ENCODE assay signal across 3 cellular contexts in genomic region chr6:2866183-2866846, GRCh38.
TF ChIP-seq lines count a peak whose summit lies in the region.

No MANE protein-coding gene starts in this region.

TF ChIP-seq in A549, 52 proteins besides CTCF, POLR2A, EP300 and RAD21:
- TF ChIP-seq CBX8 (IDR thresholded peaks at IDR 0.05) (no peak), RNF2 (IDR thresholded peaks at IDR 0.05; ENCODE audit: borderline replicate concordance, low read depth) (no peak), MAFK (IDR thresholded peaks at IDR 0.05; ENCODE audit: partially characterized antibody) (no peak), FOSL2 (IDR thresholded peaks at IDR 0.05) (no peak), FOSL2 (CRISPR knock-in tag; IDR thresholded peaks at IDR 0.05) (0 out of 2 replicates have a peak, but pooled peaks have one; percentile 12), ZC3H11A (IDR thresholded peaks at IDR 0.05) (no peak), E2F6 (IDR thresholded peaks at IDR 0.05; ENCODE audit: borderline replicate concordance, low read depth) (no peak)

TF ChIP-seq in H1, 55 proteins besides CTCF, POLR2A, EP300 and RAD21:
- no peak for TF ChIP-seq E2F6 (IDR thresholded peaks at IDR 0.05)
- no peak for TF ChIP-seq KDM5A (IDR thresholded peaks at IDR 0.05; ENCODE audit: low read length)
- TF ChIP-seq TEAD4 (IDR thresholded peaks at IDR 0.05; ENCODE audit: low read depth, low read length): 0 out of 2 replicates have a peak, but pooled peaks have one; percentile 74
- TF ChIP-seq SAP30 (IDR thresholded peaks at IDR 0.05; ENCODE audit: insufficient read depth, insufficient replicate concordance, low read length): no peak
- peak; percentile 32; the same call in 1 of the 2 replicates for TF ChIP-seq YY1 (IDR thresholded peaks at IDR 0.05; ENCODE audit: low read depth, low read length)
- TF ChIP-seq RNF2 (IDR thresholded peaks at IDR 0.05; ENCODE audit: borderline replicate concordance, low read depth, low read length, missing control alignments, poor library complexity, severe bottlenecking): no peak
- TF ChIP-seq, protein P1, sequence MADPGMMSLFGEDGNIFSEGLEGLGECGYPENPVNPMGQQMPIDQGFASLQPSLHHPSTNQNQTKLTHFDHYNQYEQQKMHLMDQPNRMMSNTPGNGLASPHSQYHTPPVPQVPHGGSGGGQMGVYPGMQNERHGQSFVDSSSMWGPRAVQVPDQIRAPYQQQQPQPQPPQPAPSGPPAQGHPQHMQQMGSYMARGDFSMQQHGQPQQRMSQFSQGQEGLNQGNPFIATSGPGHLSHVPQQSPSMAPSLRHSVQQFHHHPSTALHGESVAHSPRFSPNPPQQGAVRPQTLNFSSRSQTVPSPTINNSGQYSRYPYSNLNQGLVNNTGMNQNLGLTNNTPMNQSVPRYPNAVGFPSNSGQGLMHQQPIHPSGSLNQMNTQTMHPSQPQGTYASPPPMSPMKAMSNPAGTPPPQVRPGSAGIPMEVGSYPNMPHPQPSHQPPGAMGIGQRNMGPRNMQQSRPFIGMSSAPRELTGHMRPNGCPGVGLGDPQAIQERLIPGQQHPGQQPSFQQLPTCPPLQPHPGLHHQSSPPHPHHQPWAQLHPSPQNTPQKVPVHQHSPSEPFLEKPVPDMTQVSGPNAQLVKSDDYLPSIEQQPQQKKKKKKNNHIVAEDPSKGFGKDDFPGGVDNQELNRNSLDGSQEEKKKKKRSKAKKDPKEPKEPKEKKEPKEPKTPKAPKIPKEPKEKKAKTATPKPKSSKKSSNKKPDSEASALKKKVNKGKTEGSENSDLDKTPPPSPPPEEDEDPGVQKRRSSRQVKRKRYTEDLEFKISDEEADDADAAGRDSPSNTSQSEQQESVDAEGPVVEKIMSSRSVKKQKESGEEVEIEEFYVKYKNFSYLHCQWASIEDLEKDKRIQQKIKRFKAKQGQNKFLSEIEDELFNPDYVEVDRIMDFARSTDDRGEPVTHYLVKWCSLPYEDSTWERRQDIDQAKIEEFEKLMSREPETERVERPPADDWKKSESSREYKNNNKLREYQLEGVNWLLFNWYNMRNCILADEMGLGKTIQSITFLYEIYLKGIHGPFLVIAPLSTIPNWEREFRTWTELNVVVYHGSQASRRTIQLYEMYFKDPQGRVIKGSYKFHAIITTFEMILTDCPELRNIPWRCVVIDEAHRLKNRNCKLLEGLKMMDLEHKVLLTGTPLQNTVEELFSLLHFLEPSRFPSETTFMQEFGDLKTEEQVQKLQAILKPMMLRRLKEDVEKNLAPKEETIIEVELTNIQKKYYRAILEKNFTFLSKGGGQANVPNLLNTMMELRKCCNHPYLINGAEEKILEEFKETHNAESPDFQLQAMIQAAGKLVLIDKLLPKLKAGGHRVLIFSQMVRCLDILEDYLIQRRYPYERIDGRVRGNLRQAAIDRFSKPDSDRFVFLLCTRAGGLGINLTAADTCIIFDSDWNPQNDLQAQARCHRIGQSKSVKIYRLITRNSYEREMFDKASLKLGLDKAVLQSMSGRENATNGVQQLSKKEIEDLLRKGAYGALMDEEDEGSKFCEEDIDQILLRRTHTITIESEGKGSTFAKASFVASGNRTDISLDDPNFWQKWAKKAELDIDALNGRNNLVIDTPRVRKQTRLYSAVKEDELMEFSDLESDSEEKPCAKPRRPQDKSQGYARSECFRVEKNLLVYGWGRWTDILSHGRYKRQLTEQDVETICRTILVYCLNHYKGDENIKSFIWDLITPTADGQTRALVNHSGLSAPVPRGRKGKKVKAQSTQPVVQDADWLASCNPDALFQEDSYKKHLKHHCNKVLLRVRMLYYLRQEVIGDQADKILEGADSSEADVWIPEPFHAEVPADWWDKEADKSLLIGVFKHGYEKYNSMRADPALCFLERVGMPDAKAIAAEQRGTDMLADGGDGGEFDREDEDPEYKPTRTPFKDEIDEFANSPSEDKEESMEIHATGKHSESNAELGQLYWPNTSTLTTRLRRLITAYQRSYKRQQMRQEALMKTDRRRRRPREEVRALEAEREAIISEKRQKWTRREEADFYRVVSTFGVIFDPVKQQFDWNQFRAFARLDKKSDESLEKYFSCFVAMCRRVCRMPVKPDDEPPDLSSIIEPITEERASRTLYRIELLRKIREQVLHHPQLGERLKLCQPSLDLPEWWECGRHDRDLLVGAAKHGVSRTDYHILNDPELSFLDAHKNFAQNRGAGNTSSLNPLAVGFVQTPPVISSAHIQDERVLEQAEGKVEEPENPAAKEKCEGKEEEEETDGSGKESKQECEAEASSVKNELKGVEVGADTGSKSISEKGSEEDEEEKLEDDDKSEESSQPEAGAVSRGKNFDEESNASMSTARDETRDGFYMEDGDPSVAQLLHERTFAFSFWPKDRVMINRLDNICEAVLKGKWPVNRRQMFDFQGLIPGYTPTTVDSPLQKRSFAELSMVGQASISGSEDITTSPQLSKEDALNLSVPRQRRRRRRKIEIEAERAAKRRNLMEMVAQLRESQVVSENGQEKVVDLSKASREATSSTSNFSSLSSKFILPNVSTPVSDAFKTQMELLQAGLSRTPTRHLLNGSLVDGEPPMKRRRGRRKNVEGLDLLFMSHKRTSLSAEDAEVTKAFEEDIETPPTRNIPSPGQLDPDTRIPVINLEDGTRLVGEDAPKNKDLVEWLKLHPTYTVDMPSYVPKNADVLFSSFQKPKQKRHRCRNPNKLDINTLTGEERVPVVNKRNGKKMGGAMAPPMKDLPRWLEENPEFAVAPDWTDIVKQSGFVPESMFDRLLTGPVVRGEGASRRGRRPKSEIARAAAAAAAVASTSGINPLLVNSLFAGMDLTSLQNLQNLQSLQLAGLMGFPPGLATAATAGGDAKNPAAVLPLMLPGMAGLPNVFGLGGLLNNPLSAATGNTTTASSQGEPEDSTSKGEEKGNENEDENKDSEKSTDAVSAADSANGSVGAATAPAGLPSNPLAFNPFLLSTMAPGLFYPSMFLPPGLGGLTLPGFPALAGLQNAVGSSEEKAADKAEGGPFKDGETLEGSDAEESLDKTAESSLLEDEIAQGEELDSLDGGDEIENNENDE (IDR thresholded peaks at IDR 0.05; ENCODE audit: insufficient replicate concordance, low read length): no peak
- no peak; the same call in 1 of the 2 replicates for TF ChIP-seq MAFK (IDR thresholded peaks at IDR 0.05; ENCODE audit: low read depth, low read length)
- TF ChIP-seq SP1 (IDR thresholded peaks at IDR 0.05; ENCODE audit: low read depth, low read length): 0 out of 2 replicates have a peak, but pooled peaks have one; percentile 45
- no peak for TF ChIP-seq SIRT6 (IDR thresholded peaks at IDR 0.05; ENCODE audit: low read length)
- TF ChIP-seq ASH2L (IDR thresholded peaks at IDR 0.05; ENCODE audit: low read length): no peak

TF ChIP-seq in HEK293T, 16 proteins besides CTCF, POLR2A, EP300 and RAD21:
- TF ChIP-seq PKNOX1 (IDR thresholded peaks at IDR 0.05) (no peak), FOXA1 (IDR thresholded peaks at IDR 0.05) (no peak), ZNF384 (IDR thresholded peaks at IDR 0.05) (no peak), CTBP1 (IDR thresholded peaks at IDR 0.05; ENCODE audit: borderline replicate concordance) (no peak), L3MBTL2 (conservative IDR thresholded peaks at IDR 0.05) (no peak)
